10 cellular contexts compared by ENCODE assay signal in genomic region chr3:187999821-188000220, GRCh38.
DNase-seq lines count a peak whose midpoint lies in the region; ATAC-seq and TF ChIP-seq lines count a peak whose summit lies in the region.
"Had no signal": no experiment of that assay in that cellular context is flagged by ENCODE, and none has a peak within 500 bp of the region (broad histone marks: within the 10 kb centered on the region; RNA-seq: fewer than 3 reads in every experiment).

No MANE protein-coding gene starts in this region.

- H3K4me3 ChIP-seq in Peyer's patch (no peak overlapping the region), tibial nerve (no peak overlapping the region)
- H3K4me3 ChIP-seq: thoracic aorta had no signal

- 75 to 80% methylated on average over 4 of the region's 4 CpGs for WGBS in tibial nerve, 2 donors

- peaks cover 66 to 70% of the 10 kb centered on the region in 2 donors for H3K4me1 Mint-ChIP-seq in natural killer cell
- peaks cover 21% of the 10 kb centered on the region for H3K4me1 Mint-ChIP-seq in mesothelial cell of epicardium
- H3K4me1 Mint-ChIP-seq in MCF 10A (ENCODE audit: insufficient read depth, unreplicated experiment), result no peaks in the 10 kb centered on the region

- H3K27me3 ChIP-seq in Peyer's patch (no peaks in the 10 kb centered on the region), tibial nerve (no peaks in the 10 kb centered on the region)

- intact Hi-C loops in natural killer cell (cut with micrococcal nuclease) (no loop called here), MCF 10A (cut with micrococcal nuclease) (no loop called here)

- H3K9me3 ChIP-seq in Peyer's patch (no peaks in the 10 kb centered on the region), tibial nerve (no peaks in the 10 kb centered on the region)
- H3K9me3 ChIP-seq: thoracic aorta had no signal

- CTCF ChIA-PET in MCF 10A (lab: Yijun Ruan, JAX), result no interaction called here

- H3K9me3 Mint-ChIP-seq in natural killer cell (no peaks in the 10 kb centered on the region), mesothelial cell of epicardium (no peaks in the 10 kb centered on the region), MCF 10A (ENCODE audit: unreplicated experiment) (no peaks in the 10 kb centered on the region)

- H3K27ac ChIP-seq in Peyer's patch, result peak overlapping the region in 3 of 4 donors; percentile 52 to 67 (median 65)
- no peak overlapping the region for H3K27ac ChIP-seq in tibial nerve
- H3K27ac ChIP-seq: thoracic aorta had no signal

- DNase-seq in GDM1 (lab: John Stamatoyannopoulos, UW) (peak; percentile 33), Peyer's patch (peak in 2 of 3 donors; percentile 54 to 74), natural killer cell (no peak), tibial nerve (ENCODE audit: low spot score in 2 of 2) (no peak), mesothelial cell of epicardium (ENCODE audit: low spot score in 2 of 2, unreplicated experiment in 2 of 2) (no peak), MCF 10A (ENCODE audit: unreplicated experiment) (no peak), SW480 (ENCODE audit: low spot score) (no peak)
- DNase-seq in activated effector memory CD4-positive, alpha-beta T cell treated with anti-CD3 and anti-CD28 coated beads, Interleukin-2, amount 50 U/mL, for 16 hours, result peak; percentile 77

- H3K36me3 Mint-ChIP-seq in natural killer cell (peaks cover 6% of the 10 kb centered on the region), mesothelial cell of epicardium (no peaks in the 10 kb centered on the region), MCF 10A (ENCODE audit: insufficient read depth, unreplicated experiment) (no peaks in the 10 kb centered on the region)

- H3K27ac Mint-ChIP-seq in natural killer cell (peak overlapping the region; percentile 90 to 100), mesothelial cell of epicardium (no peak overlapping the region), MCF 10A (ENCODE audit: low read depth, unreplicated experiment) (no peak overlapping the region)

- peaks cover 0 to 37% (median 10%) of the 10 kb centered on the region in 4 donors for H3K4me1 ChIP-seq in Peyer's patch
- peaks cover 0 to 11% (median 2%) of the 10 kb centered on the region in 4 donors for H3K4me1 ChIP-seq in tibial nerve

- POLR2A ChIA-PET in MCF 10A (lab: Yijun Ruan, JAX), result interaction anchor here (0.7 to 0.9 kb wide), 2 partner anchors 52 to 584 kb away, joined by 3 read pairs; no protein-coding TSS in a partner anchor

- TF ChIP-seq POLR2A in Peyer's patch (IDR thresholded peaks at IDR 0.05) (no peak), tibial nerve (IDR thresholded peaks at IDR 0.05) (no peak)

- no peaks in the 10 kb centered on the region for H3K36me3 ChIP-seq in Peyer's patch
- no peaks in the 10 kb centered on the region for H3K36me3 ChIP-seq in tibial nerve
- H3K36me3 ChIP-seq: thoracic aorta had no signal

- TF ChIP-seq EP300 in tibial nerve (IDR thresholded peaks at IDR 0.05), result no peak

- H3K27me3 Mint-ChIP-seq in natural killer cell (ENCODE audit: low read depth in 2 of 2) (no peaks in the 10 kb centered on the region), mesothelial cell of epicardium (ENCODE audit: low read depth) (no peaks in the 10 kb centered on the region), MCF 10A (ENCODE audit: insufficient read depth, unreplicated experiment) (no peaks in the 10 kb centered on the region)

- TF ChIP-seq CTCF in Peyer's patch (IDR thresholded peaks at IDR 0.05), result no peak
- TF ChIP-seq CTCF in natural killer cell (IDR thresholded peaks at IDR 0.05), result no peak
- no peak for TF ChIP-seq CTCF in tibial nerve (IDR thresholded peaks at IDR 0.05)
- TF ChIP-seq CTCF in mesothelial cell of epicardium (IDR thresholded peaks at IDR 0.05; ENCODE audit: unreplicated experiment), result no peak
- no peak for TF ChIP-seq CTCF in MCF 10A (IDR thresholded peaks at IDR 0.05; ENCODE audit: unreplicated experiment)

- BruUV-seq in MCF 10A (replicated peaks; lab: Mats Ljungman, UMichigan), result no TSS peak

- H3K4me3 Mint-ChIP-seq in natural killer cell, result peak overlapping the region; percentile 98
- H3K4me3 Mint-ChIP-seq in mesothelial cell of epicardium, result no peak overlapping the region
- H3K4me3 Mint-ChIP-seq in MCF 10A (ENCODE audit: unreplicated experiment), result no peak overlapping the region

- peak; percentile 80 to 90 (median 83) for ATAC-seq in natural killer cell
- ATAC-seq: Panc1 had no signal

Comparison
In these comparisons a context has a peak if more than half of its experiments do, and no peak if none do; other contexts are left out.
1. DNase-seq: peak in GDM1 (single experiment), Peyer's patch (2 of 3) and activated effector memory CD4-positive, alpha-beta T cell treated with anti-CD3 and anti-CD28 coated beads, Interleukin-2, amount 50 U/mL, for 16 hours (single experiment); none in natural killer cell (single experiment), tibial nerve (0 of 2), mesothelial cell of epicardium (0 of 2), MCF 10A (single experiment) and SW480 (single experiment).
2. H3K27ac ChIP-seq: peak in Peyer's patch (3 of 4); none in tibial nerve (0 of 4).
3. H3K27ac Mint-ChIP-seq: peak in natural killer cell (2 of 2); none in mesothelial cell of epicardium (single experiment) and MCF 10A (single experiment).